Comparison of ENCODE assay signal across 14 cellular contexts in genomic region chr4:38067499-38067898, GRCh38.
"Had no signal": no experiment of that assay in that cellular context is flagged by ENCODE, and none has a peak within 500 bp of the region (broad histone marks: within the 10 kb centered on the region; RNA-seq: fewer than 3 reads in every experiment).

No MANE protein-coding gene starts in this region.

- DNase-seq: activated CD4-positive, alpha-beta T cell treated with anti-CD3 and anti-CD28 coated beads, Interleukin-2, amount 50 U/mL, for 4 hours; activated CD4-positive, CD25-positive, alpha-beta regulatory T cell treated with anti-CD3 and anti-CD28 coated beads, Interleukin-2, amount 50 U/mL, for 72 hours; activated gamma-delta T cell; activated naive CD8-positive, alpha-beta T cell treated with anti-CD3 and anti-CD28 coated beads for 36 hours; activated T-cell treated with anti-CD3 and anti-CD28 coated beads, Interleukin-2, amount 50 U/mL, for 4 hours; aorta; dorsolateral prefrontal cortex; thyroid gland; uterus had no signal

- H3K27ac Mint-ChIP-seq: activated naive CD8-positive, alpha-beta T cell treated with anti-CD3 and anti-CD28 coated beads for 36 hours; T-helper 2 cell treated with Interferon-gamma antibody and Interleukin-4, amounts not matched to agents 5 μg/mL and 100 μg/mL, for 36 hours had no signal

- H3K4me1 ChIP-seq: breast epithelium had no signal

- H3K27ac ChIP-seq: breast epithelium, dorsolateral prefrontal cortex, esophagus muscularis mucosa, thyroid gland had no signal

- H3K27me3 ChIP-seq: breast epithelium, dorsolateral prefrontal cortex, esophagus muscularis mucosa, thyroid gland, uterus had no signal

- H3K27me3 Mint-ChIP-seq: activated naive CD8-positive, alpha-beta T cell treated with anti-CD3 and anti-CD28 coated beads for 36 hours had no signal

- FAIRE-seq: endometrium had no signal

- ATAC-seq: activated T-cell treated with anti-CD3 and anti-CD28 coated beads, Interleukin-2, amount 50 U/mL, for 4 hours; left lobe of liver had no signal

- H3K9me3 ChIP-seq: breast epithelium, esophagus muscularis mucosa, thyroid gland, uterus had no signal

- H3K9me3 Mint-ChIP-seq: activated naive CD8-positive, alpha-beta T cell treated with anti-CD3 and anti-CD28 coated beads for 36 hours; activated T-cell treated with anti-CD3 and anti-CD28 coated beads, Interleukin-2, amount 50 U/mL, for 4 hours; T-helper 2 cell treated with Interferon-gamma antibody and Interleukin-4, amounts not matched to agents 5 μg/mL and 100 μg/mL, for 36 hours had no signal

- H3K4me3 ChIP-seq: breast epithelium, dorsolateral prefrontal cortex, esophagus muscularis mucosa, thyroid gland, uterus had no signal

- H3K4me3 Mint-ChIP-seq: activated naive CD8-positive, alpha-beta T cell treated with anti-CD3 and anti-CD28 coated beads for 36 hours; activated T-cell treated with anti-CD3 and anti-CD28 coated beads, Interleukin-2, amount 50 U/mL, for 4 hours; T-helper 2 cell treated with Interferon-gamma antibody and Interleukin-4, amounts not matched to agents 5 μg/mL and 100 μg/mL, for 36 hours had no signal

- H3K36me3 ChIP-seq: breast epithelium, uterus had no signal
